ENCODE assay signal across 22 cellular contexts in genomic region chr5:172424111-172424490, GRCh38. TPM values are rescaled to one million over a fixed set of nuclear protein-coding genes. Genes with fewer than 3 reads are reported as not detected.
DNase-seq lines count a peak whose midpoint lies in the region; ATAC-seq and TF ChIP-seq lines count a peak whose summit lies in the region.
"Had no signal": no experiment of that assay in that cellular context is flagged by ENCODE, and none has a peak within 500 bp of the region (broad histone marks: within the 10 kb centered on the region; RNA-seq: fewer than 3 reads in every experiment).

No MANE protein-coding gene starts in this region.

- H3K4me1 Mint-ChIP-seq in osteocyte (ENCODE audit: unreplicated experiment), result peaks cover 52% of the 10 kb centered on the region
- H3K4me1 Mint-ChIP-seq: natural killer cell had no signal

- ATAC-seq in GM21526 (IDR thresholded peaks at IDR 0.05; ENCODE audit: low FRiP score, unreplicated experiment) (no peak), GM19455 (IDR thresholded peaks at IDR 0.05; ENCODE audit: unreplicated experiment) (no peak)
- ATAC-seq: activated T-cell treated with anti-CD3 and anti-CD28 coated beads, Interleukin-2, amount 50 U/mL, for 4 hours; natural killer cell; right lobe of liver; stimulated activated naive CD8-positive, alpha-beta T cell treated with anti-CD3 and anti-CD28 coated beads, Interleukin-15, Interleukin-2, amounts not matched to agents 100 U/mL and 50 U/mL, for 24 hours had no signal

- no peaks in the 10 kb centered on the region for H3K27me3 Mint-ChIP-seq in osteocyte (ENCODE audit: unreplicated experiment)

- H3K9me3 ChIP-seq in esophagus (ENCODE audit: control insufficient read depth in 2 of 2, insufficient read depth in 1 of 2, low read depth in 1 of 2, low read length in 1 of 2), result no peaks in the 10 kb centered on the region
- H3K9me3 ChIP-seq: BE2C, right lobe of liver, SJCRH30 had no signal

- TF ChIP-seq CTCF in RWPE1 (conservative IDR thresholded peaks at IDR 0.05; ENCODE audit: low read depth) (no peak), osteocyte (IDR thresholded peaks at IDR 0.05) (no peak)

- no peaks in the 10 kb centered on the region for H3K27me3 ChIP-seq in esophagus (ENCODE audit: control insufficient read depth in 1 of 2, insufficient read depth in 2 of 2, low read length in 2 of 2)
- H3K27me3 ChIP-seq: BE2C, Peyer's patch, right lobe of liver, SJCRH30 had no signal

- no peaks in the 10 kb centered on the region for H3K9me3 Mint-ChIP-seq in osteocyte (ENCODE audit: unreplicated experiment)
- H3K9me3 Mint-ChIP-seq: activated T-cell treated with anti-CD3 and anti-CD28 coated beads, Interleukin-2, amount 50 U/mL, for 4 hours; natural killer cell had no signal

- H3K27ac Mint-ChIP-seq in osteocyte (ENCODE audit: unreplicated experiment), result peak overlapping the region; percentile 20
- H3K27ac Mint-ChIP-seq: natural killer cell had no signal

- WGBS in esophagus, 2 donors, result 86 to 89% methylated on average over 3 of the region's 3 CpGs

- H3K4me3 ChIP-seq in esophagus (ENCODE audit: low read depth in 1 of 2, low read length in 2 of 2), result no peak overlapping the region
- H3K4me3 ChIP-seq: Peyer's patch, right lobe of liver, SJCRH30 had no signal

- DNase-seq in RWPE1 (ENCODE audit: low spot score) (no peak), osteocyte (ENCODE audit: extremely low spot score, unreplicated experiment) (no peak), NCI-H2029 (lab: John Stamatoyannopoulos, UW) (no peak), NCI-H146 (lab: John Stamatoyannopoulos, UW) (no peak)
- DNase-seq: activated naive CD4-positive, alpha-beta T cell; activated T-cell treated with anti-CD3 and anti-CD28 coated beads, Interleukin-2, amount 50 U/mL, for 4 hours; amniotic stem cell; BE2C; caudate nucleus; dermis blood vessel endothelial cell; MM.1S; natural killer cell; NCI-H526; Peyer's patch; right lobe of liver; SJCRH30; stimulated activated CD4-positive, alpha-beta T cell treated with anti-CD3 and anti-CD28 coated beads, Interleukin-15, amount 100 ng/mL, for 24 hours; stimulated activated naive CD8-positive, alpha-beta T cell treated with anti-CD3 and anti-CD28 coated beads, Interleukin-15, Interleukin-2, amounts not matched to agents 100 U/mL and 50 U/mL, for 24 hours had no signal

- H3K27ac ChIP-seq in RWPE1, result peak overlapping the region; percentile 96
- peak overlapping the region; percentile 50 to 53 for H3K27ac ChIP-seq in esophagus (ENCODE audit: low read depth in 2 of 2, low read length in 1 of 2)
- H3K27ac ChIP-seq in temporal lobe (ENCODE audit: low read depth, low read length), result peak overlapping the region; percentile 50
- H3K27ac ChIP-seq: right lobe of liver, SJCRH30 had no signal

- CTCF ChIA-PET in RWPE1 (lab: Yijun Ruan, JAX), result interaction anchor here (1.8 kb wide), 1 partner anchor 28 kb away, joined by 7 read pairs; no protein-coding TSS in a partner anchor

- POLR2A ChIA-PET in RWPE1 (lab: Yijun Ruan, JAX; ENCODE audit: low non-redundant PET), result interaction anchor here (1.0 kb wide), 1 partner anchor 13 kb away, joined by 3 read pairs; no protein-coding TSS in a partner anchor

- H3K36me3 Mint-ChIP-seq in osteocyte (ENCODE audit: unreplicated experiment), result peaks cover 38% of the 10 kb centered on the region
- H3K36me3 Mint-ChIP-seq: natural killer cell had no signal

- no peak overlapping the region for H3K4me3 Mint-ChIP-seq in osteocyte (ENCODE audit: unreplicated experiment)
- H3K4me3 Mint-ChIP-seq: activated T-cell treated with anti-CD3 and anti-CD28 coated beads, Interleukin-2, amount 50 U/mL, for 4 hours; natural killer cell had no signal

- peaks cover 10 to 14% of the 10 kb centered on the region in 2 donors for H3K4me1 ChIP-seq in esophagus (ENCODE audit: control insufficient read depth in 2 of 2, insufficient read depth in 2 of 2, low read length in 1 of 2)

- no peaks in the 10 kb centered on the region for H3K36me3 ChIP-seq in esophagus (ENCODE audit: control insufficient read depth in 2 of 2, insufficient read depth in 2 of 2, low read length in 1 of 2)
- H3K36me3 ChIP-seq: BE2C, Peyer's patch, right lobe of liver, SJCRH30 had no signal

RNA-seq across cellular contexts. Expression of gene SH3PXD2B, which starts 30.2 kb away (rescaled TPM):
- polyA plus RNA-seq in esophagus, result 1 to 10 TPM; 3.0 to 4.5 TPM
- total RNA-seq in osteocyte (114 and 125 TPM in 2 replicates), temporal lobe (13.8 TPM)
